8 cellular contexts compared by ENCODE assay signal in the genomic region with DNA sequence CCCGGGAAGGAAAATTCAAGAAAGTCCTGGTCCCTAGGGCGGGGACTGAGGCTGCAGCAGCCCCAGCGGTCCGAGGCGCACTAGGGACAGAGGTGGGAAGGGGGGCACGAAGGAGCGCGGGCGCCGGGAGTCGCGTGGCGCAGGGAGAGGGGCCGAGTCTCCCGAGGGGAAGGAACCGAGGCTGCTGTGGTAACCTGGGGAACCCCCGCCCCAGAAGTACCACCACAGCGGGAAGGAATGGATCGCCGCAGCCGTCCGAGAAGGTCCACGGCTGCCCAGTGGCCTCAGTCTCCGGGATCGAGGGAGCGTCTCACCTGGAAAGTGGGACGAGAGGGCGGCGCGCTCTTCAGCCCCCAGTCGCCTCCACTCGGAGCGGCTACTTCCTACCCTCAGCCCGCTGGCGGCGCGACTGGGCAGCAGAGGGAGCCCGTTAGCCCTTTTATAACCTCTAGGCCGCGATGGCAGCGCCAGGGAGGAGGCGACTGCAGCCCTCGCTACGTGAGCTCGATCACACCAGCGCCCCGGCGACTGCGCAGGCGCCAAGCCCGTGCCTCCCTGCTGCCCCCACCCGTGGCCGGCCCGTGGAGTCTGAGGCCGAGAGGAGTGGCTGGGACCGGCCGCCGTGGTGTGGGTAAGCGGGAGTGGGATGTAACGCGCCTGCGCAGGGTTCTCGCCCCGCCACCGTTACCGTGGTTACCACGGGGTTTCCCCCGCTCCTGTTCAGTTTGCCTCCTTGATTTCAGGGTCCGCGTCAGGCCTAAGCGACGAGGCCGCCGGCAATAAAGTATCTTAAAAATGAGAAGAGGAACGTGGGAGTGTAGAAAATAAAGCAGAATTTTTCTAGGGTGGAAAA. TPM values are rescaled to one million over a fixed set of nuclear protein-coding genes. Genes with fewer than 3 reads are reported as not detected.
A peak's percentile ranks its signal among the peaks of the same experiment; 100 is the strongest.
DNase-seq lines count a peak whose midpoint lies in the region; ATAC-seq and TF ChIP-seq lines count a peak whose summit lies in the region.

TSS of gene P4HA1 (minus strand) at position 415 of the 853 bp plus-strand sequence. CDS start 21,983 bp downstream, outside the sequence.

- peaks cover 32% of the 10 kb centered on the region for H3K4me1 Mint-ChIP-seq in activated naive CD8-positive, alpha-beta T cell (ENCODE audit: low read depth)

- DNase-seq in GM12865 (ENCODE audit: low read depth): peak; percentile 99
- DNase-seq in NCI-H1105 (lab: John Stamatoyannopoulos, UW): peak; percentile 94
- peak; percentile 95 for DNase-seq in SKM-1 treated with dmso at 0.1 percent for 144 hours (lab: John Stamatoyannopoulos, UW; ENCODE audit: unreplicated experiment)
- DNase-seq in glomerular visceral epithelial cell (ENCODE audit: extremely low spot score): peak; percentile 100
- DNase-seq in ovary: peak; percentile 99
- DNase-seq in thyroid gland: peak; percentile 99 to 100

- H3K9me3 Mint-ChIP-seq in activated naive CD8-positive, alpha-beta T cell (ENCODE audit: low read depth): no peaks in the 10 kb centered on the region

- 0 to 1% (median 0%) methylated on average over 74 to 75 of the region's 75 CpGs for WGBS in ovary, 3 donors
- 0 to 1% methylated on average over 33 to 49 of the region's 75 CpGs for WGBS in thyroid gland, 2 donors

- H3K36me3 ChIP-seq in ovary: no peaks in the 10 kb centered on the region
- H3K36me3 ChIP-seq in thyroid gland: no peaks in the 10 kb centered on the region

- H3K9me3 ChIP-seq in ovary (no peaks in the 10 kb centered on the region), thyroid gland (no peaks in the 10 kb centered on the region)

- peak; percentile 93 for TF ChIP-seq POLR2A in ovary (IDR thresholded peaks at IDR 0.05)
- TF ChIP-seq POLR2A in thyroid gland (IDR thresholded peaks at IDR 0.05): peak; percentile 93 to 99

- H3K36me3 Mint-ChIP-seq in activated naive CD8-positive, alpha-beta T cell: peaks cover 3% of the 10 kb centered on the region

- H3K27me3 Mint-ChIP-seq in activated naive CD8-positive, alpha-beta T cell: no peaks in the 10 kb centered on the region

- intact Hi-C loops in ovary (cut with DNase I) (loop anchor here in 1 of 4 donors (2.0 kb wide), 1 partner anchor 62 kb away; no protein-coding TSS in a partner anchor), thyroid gland (cut with DNase I) (no loop called here)

- TF ChIP-seq CTCF in GM12865 (IDR thresholded peaks at IDR 0.05; ENCODE audit: insufficient read depth, low read depth, low read length, missing control alignments): peak; percentile 71
- peak; percentile 62 to 92 (median 81) for TF ChIP-seq CTCF in ovary (IDR thresholded peaks at IDR 0.05)
- peak in 5 of 6 experiments; percentile 15 to 69 (median 60) for TF ChIP-seq CTCF in thyroid gland (IDR thresholded peaks at IDR 0.05)

- peak; percentile 88 for ATAC-seq in HG02642 (IDR thresholded peaks at IDR 0.05; ENCODE audit: poor library complexity, unreplicated experiment)

- TF ChIP-seq EP300 in ovary (IDR thresholded peaks at IDR 0.05): no peak

- H3K4me1 ChIP-seq in ovary (ENCODE audit: insufficient read depth): peaks cover 5% of the 10 kb centered on the region
- peaks cover 0 to 11% of the 10 kb centered on the region in 2 donors for H3K4me1 ChIP-seq in thyroid gland

- H3K4me3 ChIP-seq in GM12865 (ENCODE audit: low read depth, low read length) (peak within 1 kb of the TSS; percentile 91), ovary (peak within 1 kb of the TSS; percentile 49), thyroid gland (replicated peaks in 1 of 3) (peak within 1 kb of the TSS; percentile 71 to 98 (median 72))

- peak within 1 kb of the TSS; percentile 90 for H3K4me3 Mint-ChIP-seq in activated naive CD8-positive, alpha-beta T cell

- H3K27ac Mint-ChIP-seq in activated naive CD8-positive, alpha-beta T cell: peak within 1 kb of the TSS; percentile 96

- H3K27me3 ChIP-seq in ovary (no peaks in the 10 kb centered on the region), thyroid gland (no peaks in the 10 kb centered on the region)

- H3K27ac ChIP-seq in ovary (peak within 1 kb of the TSS; percentile 97 to 99), thyroid gland (peak within 1 kb of the TSS; percentile 94 to 98 (median 97))

RNA-seq across cellular contexts. Expression of gene P4HA1, which starts in this region (rescaled TPM):
- 10 to 100 TPM; 28.3 to 74.9 (median 39.7) TPM for total RNA-seq in ovary
- 10 to 100 TPM; 20.5 to 44.7 TPM for polyA plus RNA-seq in ovary
- 10 to 100 TPM; 21.8 to 29.1 (median 24.6) TPM for total RNA-seq in thyroid gland

Comparison
In these comparisons a context has a peak if more than half of its experiments do, and no peak if none do; other contexts are left out.
1. Peak in every context shown above with its lines: DNase-seq, ATAC-seq, H3K4me3 ChIP-seq and H3K27ac ChIP-seq.